14 cellular contexts compared by ENCODE assay signal in the genomic region with DNA sequence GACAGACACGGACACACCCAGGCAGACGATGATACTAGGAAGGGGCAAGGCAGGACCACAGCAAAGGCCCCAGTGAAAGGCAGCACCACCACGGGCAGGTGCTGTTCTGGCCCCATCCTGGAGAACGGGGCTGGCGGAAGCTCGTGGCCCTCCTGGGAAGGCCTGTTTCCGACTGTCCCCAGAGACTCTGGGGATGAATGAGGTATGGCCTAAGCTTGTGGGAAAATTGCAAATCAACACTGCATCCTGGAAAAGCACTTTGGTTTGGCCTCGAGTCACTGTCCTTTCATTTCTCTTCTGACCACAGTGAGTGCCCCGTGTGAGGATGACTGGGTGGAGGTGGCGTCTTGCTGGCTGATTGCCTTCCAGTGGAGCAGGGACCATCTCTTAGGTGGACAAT.
"Had no signal": no experiment of that assay in that cellular context is flagged by ENCODE, and none has a peak within 500 bp of the region (broad histone marks: within the 10 kb centered on the region; RNA-seq: fewer than 3 reads in every experiment).

No MANE protein-coding gene starts in this region.

- H3K4me2 ChIP-seq: hepatocyte had no signal

- H3K36me3 ChIP-seq: brain microvascular endothelial cell, esophagus muscularis mucosa, right atrium auricular region had no signal

- H3K9me3 Mint-ChIP-seq: activated T-cell treated with anti-CD3 and anti-CD28 coated beads, Interleukin-2, amount 50 U/mL, for 24 hours; central memory CD8-positive, alpha-beta T cell; nephron progenitor cell; T-cell had no signal

- H2AFZ ChIP-seq: hepatocyte had no signal

- H3K36me3 Mint-ChIP-seq: T-cell had no signal

- H3K4me3 Mint-ChIP-seq: activated T-cell treated with anti-CD3 and anti-CD28 coated beads, Interleukin-2, amount 50 U/mL, for 24 hours; central memory CD8-positive, alpha-beta T cell; nephron progenitor cell; T-cell had no signal

- H3K27ac ChIP-seq: brain microvascular endothelial cell, coronary artery, esophagus muscularis mucosa, hepatocyte, right atrium auricular region had no signal

- ATAC-seq: activated CD4-positive, CD25-positive, alpha-beta regulatory T cell treated with anti-CD3 and anti-CD28 coated beads, Interleukin-2, amount 50 U/mL, for 24 hours; T-cell had no signal

- H3K27ac Mint-ChIP-seq: activated T-cell treated with anti-CD3 and anti-CD28 coated beads, Interleukin-2, amount 50 U/mL, for 24 hours; nephron progenitor cell; T-cell had no signal

- H3K27me3 Mint-ChIP-seq: activated T-cell treated with anti-CD3 and anti-CD28 coated beads, Interleukin-2, amount 50 U/mL, for 24 hours; progenitor cell of endocrine pancreas; T-cell had no signal

- H3K27me3 ChIP-seq: brain microvascular endothelial cell, esophagus muscularis mucosa, hepatocyte, right atrium auricular region had no signal

- DNase-seq: activated T-cell treated with anti-CD3 and anti-CD28 coated beads, Interleukin-2, amount 50 U/mL, for 24 hours; anterior cingulate cortex; brain microvascular endothelial cell; nephron progenitor cell; small intestine; T-cell; T-helper 9 cell had no signal

- H3K4me3 ChIP-seq: coronary artery, esophagus muscularis mucosa, hepatocyte, right atrium auricular region had no signal

- H3K9me3 ChIP-seq: esophagus muscularis mucosa, right atrium auricular region had no signal
